ENCODE assay signal across 17 cellular contexts in genomic region chr11:69986421-69987229, GRCh38.
A peak's percentile ranks its signal among the peaks of the same experiment; 100 is the strongest.
DNase-seq lines count a peak whose midpoint lies in the region; ATAC-seq and TF ChIP-seq lines count a peak whose summit lies in the region.
"Had no signal": no experiment of that assay in that cellular context is flagged by ENCODE, and none has a peak within 500 bp of the region (broad histone marks: within the 10 kb centered on the region; RNA-seq: fewer than 3 reads in every experiment).

No MANE protein-coding gene starts in this region.

- no peak for ATAC-seq in GM21825 (IDR thresholded peaks at IDR 0.05; ENCODE audit: unreplicated experiment)
- ATAC-seq in HG02870 (IDR thresholded peaks at IDR 0.05; ENCODE audit: unreplicated experiment): no peak

- peaks cover 87% of the 10 kb centered on the region for H3K27me3 Mint-ChIP-seq in endodermal cell (ENCODE audit: insufficient read depth)

- peak overlapping the region; percentile 42 to 68 (median 60) for H3K4me3 ChIP-seq in BLaER1 treated with 17β-estradiol and CSF1 and Interleukin-3, amounts not matched to agents 10 nM and 100 nM
- no peak overlapping the region for H3K4me3 ChIP-seq in endodermal cell (ENCODE audit: low read length)
- peak overlapping the region; percentile 49 for H3K4me3 ChIP-seq in smooth muscle cell
- peak overlapping the region in 1 of 4 donors; percentile 45 for H3K4me3 ChIP-seq in adrenal gland

- no peaks in the 10 kb centered on the region for H3K36me3 Mint-ChIP-seq in endodermal cell (ENCODE audit: low read depth)

- no peaks in the 10 kb centered on the region for H3F3A ChIP-seq in smooth muscle cell (ENCODE audit: low read depth)

- peaks cover 13% of the 10 kb centered on the region for H3K4me1 Mint-ChIP-seq in endodermal cell

- peak overlapping the region; percentile 38 for H2AFZ ChIP-seq in smooth muscle cell (ENCODE audit: low read depth)

- peak overlapping the region in 6 of 11 experiments; percentile 41 to 84 (median 70); a peak in 12 of 22 replicates for H3K27ac ChIP-seq in BLaER1 treated with 17β-estradiol and CSF1 and Interleukin-3, amounts not matched to agents 10 nM and 100 nM
- no peak overlapping the region for H3K27ac ChIP-seq in endodermal cell (ENCODE audit: low read depth, low read length)
- no peak overlapping the region for H3K27ac ChIP-seq in smooth muscle cell (ENCODE audit: low read depth)
- peak overlapping the region in 1 of 5 donors; percentile 32 for H3K27ac ChIP-seq in adrenal gland
- H3K27ac ChIP-seq: KMS-11, prostate gland had no signal

- peak overlapping the region; percentile 47 for H3K4me3 Mint-ChIP-seq in endodermal cell

- H3K27ac Mint-ChIP-seq in endodermal cell: no peak overlapping the region

- H3K27me3 ChIP-seq in BLaER1 treated with 17β-estradiol and CSF1 and Interleukin-3, amounts not matched to agents 10 nM and 100 nM: peaks cover 10 to 67% (median 19%) of the 10 kb centered on the region in 11 experiments; a peak in 21 of 22 replicates
- peaks cover 88% of the 10 kb centered on the region for H3K27me3 ChIP-seq in endodermal cell (ENCODE audit: control insufficient read depth, insufficient read depth, low read length, poor library complexity, severe bottlenecking)
- H3K27me3 ChIP-seq in smooth muscle cell (ENCODE audit: low read depth): peaks cover 74% of the 10 kb centered on the region
- H3K27me3 ChIP-seq in adrenal gland: peaks cover 25% of the 10 kb centered on the region

- peak overlapping the region; percentile 95 to 100 (median 100) for H3K4me2 ChIP-seq in BLaER1 treated with 17β-estradiol and CSF1 and Interleukin-3, amounts not matched to agents 10 nM and 100 nM
- peak overlapping the region; percentile 93 for H3K4me2 ChIP-seq in smooth muscle cell
- H3K4me2 ChIP-seq: KMS-11 had no signal

- no peaks in the 10 kb centered on the region for H3K9me3 Mint-ChIP-seq in endodermal cell

- WGBS in endodermal cell (ENCODE audit: insufficient coverage in 1 of 2, insufficient read length in 1 of 2), 2 experiments: 65 to 77% methylated on average over 8 to 26 of the region's 26 CpGs
- 65% methylated on average over 21 of the region's 26 CpGs for WGBS in smooth muscle cell (ENCODE audit: low lambda C conversion rate)
- 31 to 37% (median 31%) methylated on average over 25 to 26 of the region's 26 CpGs for WGBS in adrenal gland, 4 donors

- intact Hi-C loops in adrenal gland (cut with DNase I): no loop called here

- no peaks in the 10 kb centered on the region for H3K79me2 ChIP-seq in smooth muscle cell (ENCODE audit: low read depth)

- TF ChIP-seq CTCF in endodermal cell (conservative IDR thresholded peaks at IDR 0.05) (no peak), smooth muscle cell (IDR thresholded peaks at IDR 0.05; ENCODE audit: borderline replicate concordance, insufficient read depth, poor library complexity, severe bottlenecking) (no peak), adrenal gland (IDR thresholded peaks at IDR 0.05) (no peak)

- peak overlapping the region in 10 of 11 experiments; percentile 37 to 85 (median 63); a peak in 18 of 22 replicates for H3K9ac ChIP-seq in BLaER1 treated with 17β-estradiol and CSF1 and Interleukin-3, amounts not matched to agents 10 nM and 100 nM
- H3K9ac ChIP-seq in endodermal cell (ENCODE audit: extremely low read depth, low read length, poor library complexity, severe bottlenecking) (no peak overlapping the region), smooth muscle cell (ENCODE audit: low read depth) (peak overlapping the region; percentile 36)
- H3K9ac ChIP-seq: KMS-11 had no signal

- no peak for TF ChIP-seq POLR2A in adrenal gland (IDR thresholded peaks at IDR 0.05)

- no peak for DNase-seq in endodermal cell
- peak; percentile 27 for DNase-seq in left kidney (ENCODE audit: low read depth, low spot score)
- DNase-seq in smooth muscle cell (lab: John Stamatoyannopoulos, UW; ENCODE audit: unreplicated experiment): no peak
- no peak for DNase-seq in adrenal gland
- no peak for DNase-seq in stimulated activated naive CD4-positive, alpha-beta T cell treated with Interleukin-2 at 50 U/mL for 16 hours (lab: John Stamatoyannopoulos, UW)
- DNase-seq: ACHN; activated CD4-positive, alpha-beta T cell treated with anti-CD3 and anti-CD28 coated beads, Interleukin-2, amount 50 U/mL, for 48 hours; Calu3; NCI-H1417; NCI-H345; stimulated activated CD4-positive, alpha-beta T cell treated with anti-CD3 and anti-CD28 coated beads, Interleukin-1b, Interleukin-23, amount 100 ng/mL, for 48 hours; stimulated activated CD8-positive, alpha-beta memory T cell treated with anti-CD3 and anti-CD28 coated beads, Interleukin-4, amount 100 ng/mL, for 48 hours had no signal

- no peaks in the 10 kb centered on the region for H3K9me3 ChIP-seq in BLaER1 treated with 17β-estradiol and CSF1 and Interleukin-3, amounts not matched to agents 10 nM and 100 nM (replicated peaks in 1 of 11)
- H3K9me3 ChIP-seq in endodermal cell (ENCODE audit: control insufficient read depth, low read length) (no peaks in the 10 kb centered on the region), smooth muscle cell (replicated peaks; ENCODE audit: low read depth) (no peaks in the 10 kb centered on the region), adrenal gland (replicated peaks in 1 of 3) (no peaks in the 10 kb centered on the region)
- H3K9me3 ChIP-seq: prostate gland had no signal

- H3K4me1 ChIP-seq in BLaER1 treated with 17β-estradiol and CSF1 and Interleukin-3, amounts not matched to agents 10 nM and 100 nM: peaks cover 60 to 89% (median 71%) of the 10 kb centered on the region in 10 experiments
- H3K4me1 ChIP-seq in endodermal cell (ENCODE audit: control insufficient read depth, insufficient read depth, low read length): no peaks in the 10 kb centered on the region
- peaks cover 23% of the 10 kb centered on the region for H3K4me1 ChIP-seq in smooth muscle cell (ENCODE audit: low read depth)
- peaks cover 0 to 3% of the 10 kb centered on the region in 2 donors for H3K4me1 ChIP-seq in adrenal gland (replicated peaks in 1 of 2)

- H4K20me1 ChIP-seq in BLaER1 treated with 17β-estradiol and CSF1 and Interleukin-3, amounts not matched to agents 10 nM and 100 nM: peaks cover 0 to 52% (median 0%) of the 10 kb centered on the region in 11 experiments; a peak in 6 of 22 replicates
- H4K20me1 ChIP-seq in smooth muscle cell (ENCODE audit: low read depth): no peaks in the 10 kb centered on the region

- H3K36me3 ChIP-seq in BLaER1 treated with 17β-estradiol and CSF1 and Interleukin-3, amounts not matched to agents 10 nM and 100 nM: no peaks in the 10 kb centered on the region
- H3K36me3 ChIP-seq in endodermal cell (ENCODE audit: control insufficient read depth, insufficient read depth, low read length): no peaks in the 10 kb centered on the region
- no peaks in the 10 kb centered on the region for H3K36me3 ChIP-seq in smooth muscle cell (ENCODE audit: low read depth)
- no peaks in the 10 kb centered on the region for H3K36me3 ChIP-seq in adrenal gland (replicated peaks in 1 of 2)
- H3K36me3 ChIP-seq: prostate gland had no signal

Comparison
In these comparisons a context has a peak if more than half of its experiments do, and no peak if none do; other contexts are left out.
1. H3K27ac ChIP-seq: peak in BLaER1 treated with 17β-estradiol and CSF1 and Interleukin-3, amounts not matched to agents 10 nM and 100 nM (6 of 11); none in endodermal cell (single experiment) and smooth muscle cell (single experiment).